In genomic region chr20:7650481-7650880, GRCh38 we compare ENCODE assay signal across 20 cellular contexts.
DNase-seq lines count a peak whose midpoint lies in the region; ATAC-seq and TF ChIP-seq lines count a peak whose summit lies in the region.
"Had no signal": no experiment of that assay in that cellular context is flagged by ENCODE, and none has a peak within 500 bp of the region (broad histone marks: within the 10 kb centered on the region; RNA-seq: fewer than 3 reads in every experiment).

No MANE protein-coding gene starts in this region.

- no peak overlapping the region for H3K27ac ChIP-seq in neural progenitor cell
- H3K27ac ChIP-seq: esophagus muscularis mucosa, PC-9, psoas muscle had no signal

- TF ChIP-seq CTCF in fibroblast of mammary gland (conservative IDR thresholded peaks at IDR 0.05; ENCODE audit: control insufficient read depth, insufficient read depth, low read depth, low read length), result no peak
- TF ChIP-seq CTCF in neural progenitor cell (IDR thresholded peaks at IDR 0.05), result no peak
- TF ChIP-seq CTCF in glutamatergic neuron (IDR thresholded peaks at IDR 0.05; ENCODE audit: partially characterized antibody, unreplicated experiment), result no peak

- H3K4me3 Mint-ChIP-seq in neural progenitor cell (no peak overlapping the region), glutamatergic neuron (ENCODE audit: unreplicated experiment) (no peak overlapping the region)
- H3K4me3 Mint-ChIP-seq: activated naive CD8-positive, alpha-beta T cell treated with anti-CD3 and anti-CD28 coated beads, Interleukin-2, amount 10 ng/mL, durations not matched to agents 7 days and 5 days; CD4-positive, CD25-positive, alpha-beta regulatory T cell; T-cell had no signal

- DNase-seq in DMS79 (lab: John Stamatoyannopoulos, UW), result peak; percentile 71
- peak; percentile 25 for DNase-seq in NCI-H345 treated with DMSO at 0.1 percent for 48 hours (lab: John Stamatoyannopoulos, UW; ENCODE audit: unreplicated experiment)
- DNase-seq in fibroblast of mammary gland (ENCODE audit: low read depth), result peak; percentile 51
- peak; percentile 3 for DNase-seq in neural progenitor cell (ENCODE audit: low spot score)
- no peak for DNase-seq in glutamatergic neuron
- DNase-seq: activated naive CD8-positive, alpha-beta T cell treated with anti-CD3 and anti-CD28 coated beads, Interleukin-2, amount 10 ng/mL, durations not matched to agents 7 days and 5 days; activated T-cell treated with anti-CD3 and anti-CD28 coated beads for 4 hours; CD4-positive, CD25-positive, alpha-beta regulatory T cell; islet precursor cell; NCI-H1092; NCI-H446 treated with DMSO at 0.1 percent for 48 hours; PC-9; psoas muscle; T-cell; trophoblast cell had no signal

- H2AFZ ChIP-seq in neural progenitor cell (replicated peaks), result no peak overlapping the region
- H2AFZ ChIP-seq: PC-9 had no signal

- H3K4me3 ChIP-seq in fibroblast of mammary gland (ENCODE audit: control insufficient read depth, low read depth, low read length), result no peak overlapping the region
- H3K4me3 ChIP-seq in neural progenitor cell, result no peak overlapping the region
- H3K4me3 ChIP-seq: esophagus muscularis mucosa, PC-9, psoas muscle had no signal

- no peaks in the 10 kb centered on the region for H4K20me1 ChIP-seq in neural progenitor cell (ENCODE audit: low read depth)

- no peak overlapping the region for H3K27ac Mint-ChIP-seq in neural progenitor cell
- no peak overlapping the region for H3K27ac Mint-ChIP-seq in glutamatergic neuron (ENCODE audit: unreplicated experiment)
- H3K27ac Mint-ChIP-seq: activated naive CD8-positive, alpha-beta T cell treated with anti-CD3 and anti-CD28 coated beads, Interleukin-2, amount 10 ng/mL, durations not matched to agents 7 days and 5 days; CD4-positive, CD25-positive, alpha-beta regulatory T cell; T-cell had no signal

- H3K27me3 Mint-ChIP-seq in neural progenitor cell (ENCODE audit: insufficient read depth, low read depth) (peaks cover 5% of the 10 kb centered on the region), glutamatergic neuron (ENCODE audit: unreplicated experiment) (peaks cover 2% of the 10 kb centered on the region)
- H3K27me3 Mint-ChIP-seq: activated naive CD8-positive, alpha-beta T cell treated with anti-CD3 and anti-CD28 coated beads, Interleukin-2, amount 10 ng/mL, durations not matched to agents 7 days and 5 days; CD4-positive, CD25-positive, alpha-beta regulatory T cell; T-cell had no signal

- H3K9ac ChIP-seq in neural progenitor cell, result no peak overlapping the region

- no peak for ATAC-seq in GM19035 (IDR thresholded peaks at IDR 0.05; ENCODE audit: unreplicated experiment)
- no peak for ATAC-seq in GM21619 (IDR thresholded peaks at IDR 0.05; ENCODE audit: unreplicated experiment)
- ATAC-seq: activated CD4-positive, CD25-positive, alpha-beta regulatory T cell treated with anti-CD3 and anti-CD28 coated beads, Interleukin-2, amount 50 U/mL, for 24 hours; HepG2; T-cell had no signal

- no peaks in the 10 kb centered on the region for H3K9me3 ChIP-seq in neural progenitor cell (ENCODE audit: low read depth)
- H3K9me3 ChIP-seq: esophagus muscularis mucosa, psoas muscle had no signal

- H3K9me3 Mint-ChIP-seq in neural progenitor cell (no peaks in the 10 kb centered on the region), glutamatergic neuron (ENCODE audit: unreplicated experiment) (no peaks in the 10 kb centered on the region)

- H3K27me3 ChIP-seq in neural progenitor cell, result no peaks in the 10 kb centered on the region
- H3K27me3 ChIP-seq: esophagus muscularis mucosa had no signal

- no peaks in the 10 kb centered on the region for H3F3A ChIP-seq in neural progenitor cell (ENCODE audit: low read depth)

- no peak overlapping the region for H3K4me2 ChIP-seq in neural progenitor cell
- H3K4me2 ChIP-seq: PC-9 had no signal

- H3K4me1 ChIP-seq in neural progenitor cell, result no peaks in the 10 kb centered on the region
- H3K4me1 ChIP-seq: esophagus muscularis mucosa, psoas muscle had no signal

- H3K36me3 ChIP-seq in neural progenitor cell, result no peaks in the 10 kb centered on the region
- H3K36me3 ChIP-seq: esophagus muscularis mucosa had no signal

- no peaks in the 10 kb centered on the region for H3K79me2 ChIP-seq in neural progenitor cell (ENCODE audit: low read depth)

- no peaks in the 10 kb centered on the region for H3K36me3 Mint-ChIP-seq in neural progenitor cell
- no peaks in the 10 kb centered on the region for H3K36me3 Mint-ChIP-seq in glutamatergic neuron (ENCODE audit: unreplicated experiment)
- H3K36me3 Mint-ChIP-seq: activated naive CD8-positive, alpha-beta T cell treated with anti-CD3 and anti-CD28 coated beads, Interleukin-2, amount 10 ng/mL, durations not matched to agents 7 days and 5 days; CD4-positive, CD25-positive, alpha-beta regulatory T cell; T-cell had no signal

- H3K4me1 Mint-ChIP-seq in neural progenitor cell, result no peaks in the 10 kb centered on the region
- H3K4me1 Mint-ChIP-seq in glutamatergic neuron (ENCODE audit: low read depth, unreplicated experiment), result no peaks in the 10 kb centered on the region
- H3K4me1 Mint-ChIP-seq: activated naive CD8-positive, alpha-beta T cell treated with anti-CD3 and anti-CD28 coated beads, Interleukin-2, amount 10 ng/mL, durations not matched to agents 7 days and 5 days; CD4-positive, CD25-positive, alpha-beta regulatory T cell; T-cell had no signal
